In genomic region chr9:108434036-108434435, GRCh38 we compare ENCODE assay signal across 14 cellular contexts.
"Had no signal": no experiment of that assay in that cellular context is flagged by ENCODE, and none has a peak within 500 bp of the region (broad histone marks: within the 10 kb centered on the region; RNA-seq: fewer than 3 reads in every experiment).

No MANE protein-coding gene starts in this region.

- H3K27me3 ChIP-seq: brain microvascular endothelial cell, neural progenitor cell, ovary had no signal

- H3K9me3 ChIP-seq: ovary had no signal

- DNase-seq: activated CD4-positive, alpha-beta T cell treated with anti-CD3 and anti-CD28 coated beads for 48 hours; activated CD8-positive, alpha-beta T cell treated with anti-CD3 and anti-CD28 coated beads for 36 hours; activated effector memory CD4-positive, alpha-beta T cell treated with Interleukin-2 at 50 U/mL for 16 hours; activated T-cell treated with anti-CD3 and anti-CD28 coated beads, Interleukin-2, amount 50 U/mL, for 4 hours; brain microvascular endothelial cell; effector memory CD4-positive, alpha-beta T cell; islet precursor cell; naive B cell; ovary; stimulated activated CD4-positive, alpha-beta T cell treated with anti-CD3 and anti-CD28 coated beads, Interleukin-2, amount 100 ng/mL, for 48 hours; T-helper 1 cell; T1000 had no signal

- H3K36me3 ChIP-seq: brain microvascular endothelial cell, neural progenitor cell, ovary had no signal

- H3K27ac ChIP-seq: brain microvascular endothelial cell, epithelial cell of prostate, neural progenitor cell, ovary had no signal

- H3K4me1 ChIP-seq: neural progenitor cell had no signal

- H3K4me3 ChIP-seq: neural progenitor cell, ovary had no signal
